Comparison of ENCODE assay signal across 17 cellular contexts in genomic region chr13:111242585-111242984, GRCh38.
"Had no signal": no experiment of that assay in that cellular context is flagged by ENCODE, and none has a peak within 500 bp of the region (broad histone marks: within the 10 kb centered on the region; RNA-seq: fewer than 3 reads in every experiment).

No MANE protein-coding gene starts in this region.

- H3K4me1 ChIP-seq: foreskin keratinocyte, suprapubic skin, upper lobe of right lung had no signal

- DNase-seq: effector memory CD8-positive, alpha-beta T cell; foreskin keratinocyte; kidney glomerular epithelial cell; mammary epithelial cell; mucosa of descending colon; naive thymus-derived CD8-positive, alpha-beta T cell; posterior cingulate gyrus; small intestine; stimulated activated CD4-positive, alpha-beta T cell treated with anti-CD3 and anti-CD28 coated beads, Interleukin-12 subunit alpha, Interleukin-12 subunit beta, amount 100 ng/mL, for 4 hours; stimulated activated naive CD4-positive, alpha-beta T cell treated with Interleukin-2 at 50 U/mL for 16 hours; tibial artery; upper lobe of right lung had no signal

- ATAC-seq: effector memory CD8-positive, alpha-beta T cell; foreskin keratinocyte; left lobe of liver; mucosa of descending colon; naive thymus-derived CD8-positive, alpha-beta T cell; upper lobe of right lung had no signal

- H3K9me3 ChIP-seq: mucosa of descending colon, right atrium auricular region, suprapubic skin, tibial artery, upper lobe of right lung had no signal

- H3K9me3 Mint-ChIP-seq: effector memory CD8-positive, alpha-beta T cell; naive thymus-derived CD8-positive, alpha-beta T cell; neural crest cell had no signal

- H3K4me3 Mint-ChIP-seq: effector memory CD8-positive, alpha-beta T cell; naive thymus-derived CD8-positive, alpha-beta T cell had no signal

- H3K27me3 Mint-ChIP-seq: effector memory CD8-positive, alpha-beta T cell; naive thymus-derived CD8-positive, alpha-beta T cell had no signal

- H3K27ac ChIP-seq: foreskin keratinocyte, hepatocyte, right atrium auricular region, suprapubic skin, tibial artery, upper lobe of right lung had no signal

- H3K27me3 ChIP-seq: foreskin keratinocyte, hepatocyte, right atrium auricular region, suprapubic skin, tibial artery, upper lobe of right lung had no signal

- H3K4me3 ChIP-seq: hepatocyte, mucosa of descending colon, right atrium auricular region, suprapubic skin, tibial artery, upper lobe of right lung had no signal
